Comparison of ENCODE assay signal across 1 cellular context in genomic region chr1:110876748-110877341, GRCh38.
A peak's percentile ranks its signal among the peaks of the same experiment; 100 is the strongest.
TF ChIP-seq lines count a peak whose summit lies in the region.

No MANE protein-coding gene starts in this region.

TF ChIP-seq in K562, 482 proteins besides CTCF, POLR2A, EP300 and RAD21 (continued from another document):
- TF ChIP-seq ID3 (CRISPR knock-in tag; IDR thresholded peaks at IDR 0.05) = no peak
- no peak for TF ChIP-seq ID3 (tag; IDR thresholded peaks at IDR 0.05)
- no peak for TF ChIP-seq ZNF143 (CRISPR knock-in tag; IDR thresholded peaks at IDR 0.05)
- TF ChIP-seq FOXJ2 (tag; IDR thresholded peaks at IDR 0.05) = no peak
- TF ChIP-seq ZNF212 (CRISPR knock-in tag; IDR thresholded peaks at IDR 0.05) = no peak
- TF ChIP-seq ELF4 (CRISPR knock-in tag; IDR thresholded peaks at IDR 0.05) = no peak
- peak; percentile 45; the same call in 1 of the 2 replicates for TF ChIP-seq SPI1 (IDR thresholded peaks at IDR 0.05; ENCODE audit: borderline replicate concordance, low read depth, low read length)
- peak; percentile 65 for TF ChIP-seq PKNOX1 (IDR thresholded peaks at IDR 0.05)
- no peak for TF ChIP-seq GATAD2B (IDR thresholded peaks at IDR 0.05; ENCODE audit: borderline replicate concordance)
- no peak for TF ChIP-seq RFX7 (CRISPR knock-in tag; IDR thresholded peaks at IDR 0.05)
- TF ChIP-seq GTF2F1 (IDR thresholded peaks at IDR 0.05; ENCODE audit: low read depth, low read length) = no peak
- TF ChIP-seq RB1 (IDR thresholded peaks at IDR 0.05; ENCODE audit: low read depth) = no peak
- no peak for TF ChIP-seq PHF8 (IDR thresholded peaks at IDR 0.05; ENCODE audit: borderline replicate concordance, low read length)
